Comparison of ENCODE assay signal across 25 cellular contexts in genomic region chr16:57366544-57367040, GRCh38. TPM values are rescaled to one million over a fixed set of nuclear protein-coding genes. Genes with fewer than 3 reads are reported as not detected.
DNase-seq lines count a peak whose midpoint lies in the region; ATAC-seq and TF ChIP-seq lines count a peak whose summit lies in the region.
"Had no signal": no experiment of that assay in that cellular context is flagged by ENCODE, and none has a peak within 500 bp of the region (broad histone marks: within the 10 kb centered on the region; RNA-seq: fewer than 3 reads in every experiment).

No MANE protein-coding gene starts in this region.

- no peak for DNase-seq in heart left ventricle
- DNase-seq in Right ventricle myocardium inferior (ENCODE audit: missing footprints): no peak
- peak; percentile 16 for DNase-seq in H7
- no peak for DNase-seq in stimulated activated naive B cell treated with anti-CD40 and anti-IgM and Interleukin-4, amounts not matched to agents 10 μg/mL and 1 μg/mL and 100 μg/mL, for 72 hours
- no peak for DNase-seq in activated CD4-positive, alpha-beta T cell treated with anti-CD3 and anti-CD28 coated beads, Interleukin-2, amount 10 ng/mL, durations not matched to agents 24 days and 14 days
- no peak for DNase-seq in NOMO-1 (lab: John Stamatoyannopoulos, UW; ENCODE audit: unreplicated experiment in 2 of 2)
- DNase-seq in NCI-H524 treated with DMSO at 0.1 percent for 48 hours (lab: John Stamatoyannopoulos, UW): no peak
- DNase-seq: activated CD4-positive, alpha-beta T cell treated with anti-CD3 and anti-CD28 coated beads for 1 hour; brain microvascular endothelial cell; DMS 273 treated with DMSO at 0.1 percent for 48 hours; hippocampal formation; KG1; NCI-H1105; NCI-H2081; NCI-H510A treated with DMSO at 0.1 percent for 48 hours; stimulated activated CD8-positive, alpha-beta memory T cell treated with anti-CD3 and anti-CD28 coated beads, Interleukin-4, amount 100 ng/mL, for 48 hours; uterus had no signal

- H3K27ac ChIP-seq in heart left ventricle: peak overlapping the region in 9 of 12 donors; percentile 1 to 63 (median 47)
- H3K27ac ChIP-seq: BLaER1 treated with 17β-estradiol and CSF1 and Interleukin-3, amounts not matched to agents 10 nM and 100 nM; brain microvascular endothelial cell; lower lobe of right lung; neutrophil; uterus had no signal

- TF ChIP-seq POLR2A in heart left ventricle (IDR thresholded peaks at IDR 0.05): no peak

- ATAC-seq in heart left ventricle (peak; percentile 5 to 52 (median 36)), Right ventricle myocardium inferior (no peak)
- ATAC-seq in stimulated activated naive B cell treated with anti-CD40 and anti-IgM and Interleukin-4, amounts not matched to agents 10 μg/mL and 1 μg/mL and 100 μg/mL, for 72 hours (replicated peaks): peak; percentile 35 to 46

- H3K4me3 ChIP-seq in heart left ventricle: no peak overlapping the region
- no peak overlapping the region for H3K4me3 ChIP-seq in H7 (ENCODE audit: insufficient read depth, low read depth, low read length)
- H3K4me3 ChIP-seq: BLaER1 treated with 17β-estradiol and CSF1 and Interleukin-3, amounts not matched to agents 10 nM and 100 nM; lower lobe of right lung; uterus had no signal

- no peaks in the 10 kb centered on the region for H3K36me3 ChIP-seq in heart left ventricle
- no peaks in the 10 kb centered on the region for H3K36me3 ChIP-seq in H7 (replicated peaks; ENCODE audit: control insufficient read depth, insufficient read depth, low read length)
- H3K36me3 ChIP-seq: BLaER1 treated with 17β-estradiol and CSF1 and Interleukin-3, amounts not matched to agents 10 nM and 100 nM; brain microvascular endothelial cell; lower lobe of right lung; neutrophil; uterus had no signal

- H3K27me3 ChIP-seq in heart left ventricle (no peaks in the 10 kb centered on the region), H7 (ENCODE audit: control insufficient read depth, insufficient read depth, low read length) (no peaks in the 10 kb centered on the region)
- H3K27me3 ChIP-seq: BLaER1 treated with 17β-estradiol and CSF1 and Interleukin-3, amounts not matched to agents 10 nM and 100 nM; brain microvascular endothelial cell; uterus had no signal

- intact Hi-C loops in heart left ventricle (cut with DNase I) (loop anchor here in 2 of 10 donors (5.0 kb wide), 1 partner anchor 49 kb away; no protein-coding TSS in a partner anchor), Right ventricle myocardium inferior (cut with DNase I) (no loop called here)
- intact Hi-C loops in dendritic cell treated with granulocyte-macrophage colony-stimulating factor and Interleukin-4, amounts not matched to agents 40 ng/mL and 50 ng/mL, for 4 days (cut with micrococcal nuclease): no loop called here
- intact Hi-C loops in activated CD4-positive, alpha-beta T cell treated with anti-CD3 and anti-CD28 coated beads, Interleukin-2, amount 10 ng/mL, durations not matched to agents 24 days and 14 days (cut with micrococcal nuclease): no loop called here

- H3K27me3 Mint-ChIP-seq in dendritic cell treated with granulocyte-macrophage colony-stimulating factor and Interleukin-4, amounts not matched to agents 40 ng/mL and 50 ng/mL, for 4 days: peaks cover 52% of the 10 kb centered on the region
- peaks cover 0 to 3% of the 10 kb centered on the region in 2 donors for H3K27me3 Mint-ChIP-seq in stimulated activated naive B cell treated with anti-CD40 and anti-IgM and Interleukin-4, amounts not matched to agents 10 μg/mL and 1 μg/mL and 100 μg/mL, for 72 hours
- H3K27me3 Mint-ChIP-seq in activated CD4-positive, alpha-beta T cell treated with anti-CD3 and anti-CD28 coated beads, Interleukin-2, amount 10 ng/mL, durations not matched to agents 24 days and 14 days: peaks cover 13% of the 10 kb centered on the region

- no peak overlapping the region for H3K4me3 Mint-ChIP-seq in dendritic cell treated with granulocyte-macrophage colony-stimulating factor and Interleukin-4, amounts not matched to agents 40 ng/mL and 50 ng/mL, for 4 days
- peak overlapping the region; percentile 61 to 69 for H3K4me3 Mint-ChIP-seq in stimulated activated naive B cell treated with anti-CD40 and anti-IgM and Interleukin-4, amounts not matched to agents 10 μg/mL and 1 μg/mL and 100 μg/mL, for 72 hours
- no peak overlapping the region for H3K4me3 Mint-ChIP-seq in activated CD4-positive, alpha-beta T cell treated with anti-CD3 and anti-CD28 coated beads, Interleukin-2, amount 10 ng/mL, durations not matched to agents 24 days and 14 days
- H3K4me3 Mint-ChIP-seq: activated T-helper 1 cell treated with anti-CD3 and anti-CD28 coated beads, Interleukin-12 subunit alpha, Interleukin-12 subunit beta, Interleukin-2, Interleukin-4 antibody, amounts not matched to agents 30 ng/mL and 10 ng/mL and 1 ng/mL, durations not matched to agents 14 hours and 24 hours and 36 hours had no signal

- peak overlapping the region; percentile 14 for H3K27ac Mint-ChIP-seq in dendritic cell treated with granulocyte-macrophage colony-stimulating factor and Interleukin-4, amounts not matched to agents 40 ng/mL and 50 ng/mL, for 4 days
- peak overlapping the region; percentile 92 for H3K27ac Mint-ChIP-seq in stimulated activated naive B cell treated with anti-CD40 and anti-IgM and Interleukin-4, amounts not matched to agents 10 μg/mL and 1 μg/mL and 100 μg/mL, for 72 hours
- H3K27ac Mint-ChIP-seq in activated CD4-positive, alpha-beta T cell treated with anti-CD3 and anti-CD28 coated beads, Interleukin-2, amount 10 ng/mL, durations not matched to agents 24 days and 14 days: no peak overlapping the region

- H3K9me3 Mint-ChIP-seq in dendritic cell treated with granulocyte-macrophage colony-stimulating factor and Interleukin-4, amounts not matched to agents 40 ng/mL and 50 ng/mL, for 4 days: no peaks in the 10 kb centered on the region
- H3K9me3 Mint-ChIP-seq in stimulated activated naive B cell treated with anti-CD40 and anti-IgM and Interleukin-4, amounts not matched to agents 10 μg/mL and 1 μg/mL and 100 μg/mL, for 72 hours: peaks cover 0 to 1% of the 10 kb centered on the region in 2 donors
- H3K9me3 Mint-ChIP-seq in activated CD4-positive, alpha-beta T cell treated with anti-CD3 and anti-CD28 coated beads, Interleukin-2, amount 10 ng/mL, durations not matched to agents 24 days and 14 days: no peaks in the 10 kb centered on the region
- H3K9me3 Mint-ChIP-seq: activated T-helper 1 cell treated with anti-CD3 and anti-CD28 coated beads, Interleukin-12 subunit alpha, Interleukin-12 subunit beta, Interleukin-2, Interleukin-4 antibody, amounts not matched to agents 30 ng/mL and 10 ng/mL and 1 ng/mL, durations not matched to agents 14 hours and 24 hours and 36 hours had no signal

- no peak for TF ChIP-seq CTCF in heart left ventricle (IDR thresholded peaks at IDR 0.05)

- H3K36me3 Mint-ChIP-seq in dendritic cell treated with granulocyte-macrophage colony-stimulating factor and Interleukin-4, amounts not matched to agents 40 ng/mL and 50 ng/mL, for 4 days (ENCODE audit: low read depth): no peaks in the 10 kb centered on the region
- H3K36me3 Mint-ChIP-seq in stimulated activated naive B cell treated with anti-CD40 and anti-IgM and Interleukin-4, amounts not matched to agents 10 μg/mL and 1 μg/mL and 100 μg/mL, for 72 hours: peaks cover 43 to 63% of the 10 kb centered on the region in 2 donors
- no peaks in the 10 kb centered on the region for H3K36me3 Mint-ChIP-seq in activated CD4-positive, alpha-beta T cell treated with anti-CD3 and anti-CD28 coated beads, Interleukin-2, amount 10 ng/mL, durations not matched to agents 24 days and 14 days (ENCODE audit: low read depth)

- WGBS in heart left ventricle, 4 donors: 20 to 63% (median 36%) methylated on average over 3 to 6 of the region's 6 CpGs

- no peaks in the 10 kb centered on the region for H3K9me3 ChIP-seq in heart left ventricle
- H3K9me3 ChIP-seq: BLaER1 treated with 17β-estradiol and CSF1 and Interleukin-3, amounts not matched to agents 10 nM and 100 nM; lower lobe of right lung; neutrophil; uterus had no signal

- peaks cover 0 to 24% (median 12%) of the 10 kb centered on the region in 12 donors for H3K4me1 ChIP-seq in heart left ventricle
- H3K4me1 ChIP-seq: uterus had no signal

- peaks cover 15% of the 10 kb centered on the region for H3K4me1 Mint-ChIP-seq in dendritic cell treated with granulocyte-macrophage colony-stimulating factor and Interleukin-4, amounts not matched to agents 40 ng/mL and 50 ng/mL, for 4 days (ENCODE audit: low read depth)
- peaks cover 42 to 74% of the 10 kb centered on the region in 2 donors for H3K4me1 Mint-ChIP-seq in stimulated activated naive B cell treated with anti-CD40 and anti-IgM and Interleukin-4, amounts not matched to agents 10 μg/mL and 1 μg/mL and 100 μg/mL, for 72 hours
- H3K4me1 Mint-ChIP-seq in activated CD4-positive, alpha-beta T cell treated with anti-CD3 and anti-CD28 coated beads, Interleukin-2, amount 10 ng/mL, durations not matched to agents 24 days and 14 days: no peaks in the 10 kb centered on the region

RNA-seq across cellular contexts. Expression of gene CX3CL1, which starts 5.7 kb away (rescaled TPM):
- total RNA-seq in heart left ventricle (10 to 100 TPM in 8 of 9 donors, 1 to 10 TPM in 1; 8.3 to 59.5 (median 15.4) TPM), Right ventricle myocardium inferior (15.2 TPM)
- 10 to 100 TPM; 13.7 to 15.5 TPM for polyA plus RNA-seq in heart left ventricle
- 0.67 and 2.1 TPM in 2 replicates for total RNA-seq in H7 (2014; rRNA removed; shearing (Covaris generic))
- not detected in 2 replicates for total RNA-seq in activated CD4-positive, alpha-beta T cell treated with anti-CD3 and anti-CD28 coated beads, Interleukin-2, amount 10 ng/mL, durations not matched to agents 24 days and 14 days
- total RNA-seq: A673; activated T-helper 1 cell treated with anti-CD3 and anti-CD28 coated beads, Interleukin-12 subunit alpha, Interleukin-12 subunit beta, Interleukin-2, Interleukin-4 antibody, amounts not matched to agents 30 ng/mL and 10 ng/mL and 1 ng/mL, durations not matched to agents 14 hours and 24 hours and 36 hours had no signal

RNA-seq across cellular contexts. Expression of gene CCL22, which starts 8.0 kb away (rescaled TPM):
- total RNA-seq in heart left ventricle (under 1 TPM in 5 of 9 donors, not detected in 4; 0.10 to 0.24 (median 0.13) TPM), Right ventricle myocardium inferior (not detected)
- under 1 TPM in 1 of 2 donors, not detected in 1; 0.06 TPM for polyA plus RNA-seq in heart left ventricle
- not detected in 2 replicates for total RNA-seq in H7 (2014; rRNA removed; shearing (Covaris generic))
- total RNA-seq in activated CD4-positive, alpha-beta T cell treated with anti-CD3 and anti-CD28 coated beads, Interleukin-2, amount 10 ng/mL, durations not matched to agents 24 days and 14 days: 14.1 and 14.6 TPM in 2 replicates
- total RNA-seq: A673, renal cortical epithelial cell, RPMI7951, uterus had no signal

RNA-seq across cellular contexts. Expression of gene CCL17, which starts 38.0 kb away (rescaled TPM):
- total RNA-seq in heart left ventricle (1 to 10 TPM in 2 of 9 donors, not detected in 7; 1.0 to 4.0 TPM), Right ventricle myocardium inferior (not detected)
- polyA plus RNA-seq in heart left ventricle: under 1 TPM in 1 of 2 donors, not detected in 1; 0.26 TPM
- not detected in 2 replicates for total RNA-seq in H7 (2014; rRNA removed; shearing (Covaris generic))
- 0.66 TPM in 1 of 2 replicates, not detected in the other for total RNA-seq in activated CD4-positive, alpha-beta T cell treated with anti-CD3 and anti-CD28 coated beads, Interleukin-2, amount 10 ng/mL, durations not matched to agents 24 days and 14 days
- total RNA-seq: A673, renal cortical epithelial cell, RPMI7951, uterus had no signal

Comparison
In these comparisons a context has a peak if more than half of its experiments do, and no peak if none do; other contexts are left out.
1. H3K4me3 Mint-ChIP-seq: peak in stimulated activated naive B cell treated with anti-CD40 and anti-IgM and Interleukin-4, amounts not matched to agents 10 μg/mL and 1 μg/mL and 100 μg/mL, for 72 hours (2 of 2); none in dendritic cell treated with granulocyte-macrophage colony-stimulating factor and Interleukin-4, amounts not matched to agents 40 ng/mL and 50 ng/mL, for 4 days (single experiment) and activated CD4-positive, alpha-beta T cell treated with anti-CD3 and anti-CD28 coated beads, Interleukin-2, amount 10 ng/mL, durations not matched to agents 24 days and 14 days (single experiment).
2. RNA of gene CCL22, which starts 8.0 kb away (total RNA-seq): 14.1 to 14.6 TPM in activated CD4-positive, alpha-beta T cell treated with anti-CD3 and anti-CD28 coated beads, Interleukin-2, amount 10 ng/mL, durations not matched to agents 24 days and 14 days; 0.10 to 0.24 TPM in heart left ventricle, not detected in Right ventricle myocardium inferior (single experiment) and not detected in H7; every median in the first group is over 10 times any median in the second.